In the genomic region with DNA sequence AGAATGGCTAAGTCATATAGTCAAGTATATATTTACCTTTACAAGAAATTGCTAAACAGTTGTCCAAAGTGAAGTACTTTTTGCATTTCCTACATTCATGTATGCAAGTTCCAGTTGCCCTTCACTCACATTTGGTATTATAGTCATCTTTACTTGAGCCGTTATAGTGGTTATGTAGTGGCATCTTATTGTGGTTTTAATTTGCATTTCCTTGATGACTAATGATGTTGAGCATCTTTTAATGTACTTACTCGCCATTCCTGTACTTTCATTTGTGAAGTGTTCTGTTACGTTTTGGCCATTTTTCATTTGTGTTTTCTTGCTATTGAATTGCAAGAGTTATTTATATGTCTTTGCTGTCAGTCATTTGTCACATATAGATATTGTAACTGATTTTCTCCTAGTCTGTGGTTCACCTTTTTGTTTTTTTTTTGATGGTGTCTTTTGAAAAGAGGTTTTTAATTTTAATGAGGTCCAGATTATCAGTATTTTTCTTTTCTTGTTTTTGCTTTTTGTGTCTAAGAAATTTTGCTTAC, we compare ENCODE assay signal across 11 cellular contexts. TPM values are rescaled to one million over a fixed set of nuclear protein-coding genes. Genes with fewer than 3 reads are reported as not detected.
DNase-seq lines count a peak whose midpoint lies in the region; ATAC-seq, FAIRE-seq and TF ChIP-seq lines count a peak whose summit lies in the region.
"Had no signal": no experiment of that assay in that cellular context is flagged by ENCODE, and none has a peak within 500 bp of the region (broad histone marks: within the 10 kb centered on the region; RNA-seq: fewer than 3 reads in every experiment).

No MANE protein-coding gene starts in this region.

- H3K56ac ChIP-seq in IMR-90 (ENCODE audit: extremely low read depth, insufficient read depth, low read length) = no peak overlapping the region

- H4K8ac ChIP-seq in IMR-90 (ENCODE audit: low read depth in 2 of 2, low read length in 2 of 2) = no peak overlapping the region; a peak in 1 of 4 replicates

- no TSS peak for BruUV-seq in IMR-90 (replicated peaks; lab: Mats Ljungman, UMichigan)

- peak overlapping the region; percentile 54 for H3K27ac Mint-ChIP-seq in activated T-helper 1 cell treated with anti-CD3 and anti-CD28 coated beads, Interleukin-12 subunit alpha, Interleukin-12 subunit beta, Interleukin-2, Interleukin-4 antibody, amounts not matched to agents 30 ng/mL and 10 ng/mL and 1 ng/mL, durations not matched to agents 14 hours and 24 hours and 36 hours

- no peak overlapping the region for H3K9ac ChIP-seq in IMR-90 (ENCODE audit: low read depth, low read length)
- no peak overlapping the region for H3K9ac ChIP-seq in keratinocyte (ENCODE audit: control insufficient read depth, extremely low read depth, insufficient read depth, low read length)

- peaks cover 38 to 55% of the 10 kb centered on the region in 2 experiments for H3K79me1 ChIP-seq in IMR-90 (ENCODE audit: low read depth in 1 of 2, low read length in 2 of 2)

- intact Hi-C loops in IMR-90 (cut with micrococcal nuclease) = no loop called here
- intact Hi-C loops in activated T-helper 1 cell treated with anti-CD3 and anti-CD28 coated beads, Interleukin-12 subunit alpha, Interleukin-12 subunit beta, Interleukin-2, Interleukin-4 antibody, amounts not matched to agents 30 ng/mL and 10 ng/mL and 1 ng/mL, durations not matched to agents 14 hours and 24 hours and 36 hours (cut with micrococcal nuclease) = loop anchor here (1.0 to 2.0 kb wide), 4 partner anchors 15 to 309 kb away; a partner anchor contains a TSS
- intact Hi-C loops in body of pancreas (cut with DNase I) = no loop called here

- CTCF ChIA-PET in IMR-90 (lab: Yijun Ruan, JAX) = no interaction called here

- ATAC-seq in IMR-90 (ENCODE audit: low read depth) = no peak; the same call in 1 of the 2 replicates
- no peak for ATAC-seq in body of pancreas
- no peak for ATAC-seq in GM19467 (IDR thresholded peaks at IDR 0.05; ENCODE audit: unreplicated experiment)
- ATAC-seq: naive thymus-derived CD8-positive, alpha-beta T cell had no signal

- in situ Hi-C loops in IMR-90 (cut with MboI; ENCODE audit: low sequenced_read_pairs) = no loop called here

- H4K91ac ChIP-seq in IMR-90 (ENCODE audit: insufficient read depth, low read depth, low read length) = no peak overlapping the region

- dilution Hi-C loops in IMR-90 (cut with HindIII; ENCODE audit: low sequenced_read_pairs, unreplicated experiment) = no loop called here
- dilution Hi-C loops in keratinocyte (cut with MboI; ENCODE audit: extremely low pct_ligation_motif_present, low sequenced_read_pairs) = no loop called here

- TF ChIP-seq POLR2A in IMR-90 (IDR thresholded peaks at IDR 0.05; ENCODE audit: low read depth, low read length) (no peak), body of pancreas (IDR thresholded peaks at IDR 0.05) (no peak)

- TF ChIP-seq CTCF in GM12865 (IDR thresholded peaks at IDR 0.05; ENCODE audit: insufficient read depth, low read depth, low read length, missing control alignments) (no peak), IMR-90 (conservative IDR thresholded peaks at IDR 0.05; ENCODE audit: low read depth, low read length) (no peak), keratinocyte (optimal IDR thresholded peaks at IDR 0.05 in 1 of 3, IDR thresholded peaks at IDR 0.05 in 1 of 3, conservative IDR thresholded peaks at IDR 0.05 in 1 of 3; ENCODE audit: extremely low read depth in 1 of 3, insufficient read depth in 2 of 3, low read length in 3 of 3) (no peak), body of pancreas (IDR thresholded peaks at IDR 0.05) (no peak)

- H2BK120ac ChIP-seq in IMR-90 (ENCODE audit: low read depth, low read length) = no peak overlapping the region

- peaks cover 2% of the 10 kb centered on the region; the same call in 1 of the 2 replicates for H3K4me1 ChIP-seq in IMR-90 (ENCODE audit: control insufficient read depth, insufficient read depth, low read length)
- H3K4me1 ChIP-seq in keratinocyte (ENCODE audit: control insufficient read depth, extremely low read depth, insufficient read depth, low read length) = peaks cover 9% of the 10 kb centered on the region
- H3K4me1 ChIP-seq in body of pancreas = peaks cover 24% of the 10 kb centered on the region

- POLR2A ChIA-PET in IMR-90 (lab: Charles Lee; ENCODE audit: unreplicated experiment) = no interaction called here

- H3K4me1 Mint-ChIP-seq in activated T-helper 1 cell treated with anti-CD3 and anti-CD28 coated beads, Interleukin-12 subunit alpha, Interleukin-12 subunit beta, Interleukin-2, Interleukin-4 antibody, amounts not matched to agents 30 ng/mL and 10 ng/mL and 1 ng/mL, durations not matched to agents 14 hours and 24 hours and 36 hours (ENCODE audit: low read depth) = peaks cover 20% of the 10 kb centered on the region

- peak; percentile 20 for DNase-seq in GM12865 (ENCODE audit: low read depth)
- peak; percentile 50 for DNase-seq in IMR-90
- DNase-seq in activated T-helper 1 cell treated with anti-CD3 and anti-CD28 coated beads, Interleukin-12 subunit alpha, Interleukin-12 subunit beta, Interleukin-2, Interleukin-4 antibody, amounts not matched to agents 30 ng/mL and 10 ng/mL and 1 ng/mL, durations not matched to agents 14 hours and 24 hours and 36 hours (ENCODE audit: low spot score) = no peak
- no peak for DNase-seq in keratinocyte (ENCODE audit: low read depth, low spot score)
- no peak for DNase-seq in SIG-M5 (lab: John Stamatoyannopoulos, UW)
- no peak for DNase-seq in body of pancreas
- no peak for DNase-seq in DMS 273 treated with DMSO at 0.1 percent for 48 hours (lab: John Stamatoyannopoulos, UW)
- DNase-seq: activated CD8-positive, alpha-beta memory T cell treated with anti-CD3 and anti-CD28 coated beads, Interleukin-2, amount 50 U/mL, for 48 hours; naive thymus-derived CD8-positive, alpha-beta T cell; NCI-H226 had no signal

- peak overlapping the region; percentile 32 for H3K4me3 Mint-ChIP-seq in activated T-helper 1 cell treated with anti-CD3 and anti-CD28 coated beads, Interleukin-12 subunit alpha, Interleukin-12 subunit beta, Interleukin-2, Interleukin-4 antibody, amounts not matched to agents 30 ng/mL and 10 ng/mL and 1 ng/mL, durations not matched to agents 14 hours and 24 hours and 36 hours

- H3K36me3 ChIP-seq in IMR-90 (ENCODE audit: control insufficient read depth, insufficient read depth, low read length) = no peaks in the 10 kb centered on the region
- H3K36me3 ChIP-seq in keratinocyte (ENCODE audit: control insufficient read depth in 2 of 2, extremely low read depth in 1 of 2, insufficient read depth in 2 of 2, low read length in 2 of 2) = no peaks in the 10 kb centered on the region
- no peaks in the 10 kb centered on the region for H3K36me3 ChIP-seq in body of pancreas (replicated peaks in 1 of 2; ENCODE audit: insufficient read depth in 1 of 2, low read depth in 2 of 2)

- H3K4me2 ChIP-seq in IMR-90 (ENCODE audit: low read depth, low read length) = peak overlapping the region; percentile 54; the same call in 1 of the 2 replicates
- H3K4me2 ChIP-seq in keratinocyte (ENCODE audit: control insufficient read depth, extremely low read depth, insufficient read depth, low read depth, low read length) = peak overlapping the region; percentile 46

- no peaks in the 10 kb centered on the region for H3K27me3 Mint-ChIP-seq in activated T-helper 1 cell treated with anti-CD3 and anti-CD28 coated beads, Interleukin-12 subunit alpha, Interleukin-12 subunit beta, Interleukin-2, Interleukin-4 antibody, amounts not matched to agents 30 ng/mL and 10 ng/mL and 1 ng/mL, durations not matched to agents 14 hours and 24 hours and 36 hours (ENCODE audit: insufficient read depth)
- H3K27me3 Mint-ChIP-seq: naive thymus-derived CD8-positive, alpha-beta T cell had no signal

- H3K9me3 ChIP-seq in IMR-90 (ENCODE audit: control insufficient read depth, insufficient read depth, low read length) (no peaks in the 10 kb centered on the region), keratinocyte (ENCODE audit: control insufficient read depth, low read depth, low read length) (no peaks in the 10 kb centered on the region), body of pancreas (no peaks in the 10 kb centered on the region)

- H2BK15ac ChIP-seq in IMR-90 (ENCODE audit: low read depth, low read length) = no peak overlapping the region

- H3K27me3 ChIP-seq in IMR-90 (ENCODE audit: control insufficient read depth, insufficient read depth, low read length) = no peaks in the 10 kb centered on the region
- no peaks in the 10 kb centered on the region for H3K27me3 ChIP-seq in keratinocyte (ENCODE audit: control insufficient read depth, extremely low read depth, insufficient read depth, low read length)
- H3K27me3 ChIP-seq in body of pancreas = no peaks in the 10 kb centered on the region

- H3K4me3 ChIP-seq in GM12865 (ENCODE audit: low read depth, low read length) (no peak overlapping the region), IMR-90 (ENCODE audit: insufficient read depth, low read depth, low read length) (no peak overlapping the region), keratinocyte (ENCODE audit: control insufficient read depth in 2 of 3, extremely low read depth in 1 of 3, insufficient read depth in 2 of 3, low read depth in 1 of 3, low read length in 3 of 3) (no peak overlapping the region), body of pancreas (no peak overlapping the region)

- no peak overlapping the region for H2BK5ac ChIP-seq in IMR-90 (ENCODE audit: low read depth, low read length, poor library complexity, severe bottlenecking)

- H2AFZ ChIP-seq in IMR-90 (replicated peaks; ENCODE audit: low read length, poor library complexity) = no peak overlapping the region
- H2AFZ ChIP-seq in keratinocyte (ENCODE audit: control insufficient read depth, low read length) = no peak overlapping the region

- no peak overlapping the region for H2AK9ac ChIP-seq in IMR-90 (replicated peaks; ENCODE audit: low read depth, low read length, poor library complexity)

- no CpG with 5 or more reads among the region's 3 CpGs for WGBS in IMR-90 (ENCODE audit: extremely low coverage in 2 of 2, insufficient read length in 1 of 2), 2 experiments
- 79 to 93% methylated on average over 3 of the region's 3 CpGs for WGBS in body of pancreas, 2 donors

- H3K23ac ChIP-seq in IMR-90 (ENCODE audit: low read depth, low read length) = no peak overlapping the region

- peak; percentile 80 for FAIRE-seq in keratinocyte (lab: Jason Lieb, UNC)

- no peak overlapping the region for H2AK5ac ChIP-seq in IMR-90 (ENCODE audit: low read depth, low read length)

- H4K20me1 ChIP-seq in IMR-90 (ENCODE audit: insufficient read depth, low read length) (peaks cover 11% of the 10 kb centered on the region; the same call in 1 of the 2 replicates), keratinocyte (ENCODE audit: control insufficient read depth, extremely low read depth, insufficient read depth, low read length) (peaks cover 2% of the 10 kb centered on the region)

- H3K9me1 ChIP-seq in IMR-90 (ENCODE audit: insufficient read depth, low read length) (no peaks in the 10 kb centered on the region; the same call in 1 of the 2 replicates), keratinocyte (ENCODE audit: control insufficient read depth, extremely low read depth, insufficient read depth, low read length) (no peaks in the 10 kb centered on the region)

- no peak overlapping the region for H3K14ac ChIP-seq in IMR-90 (replicated peaks; ENCODE audit: low read depth, low read length)

- H3K79me2 ChIP-seq in keratinocyte (ENCODE audit: control insufficient read depth, insufficient read depth, low read length) = peaks cover 34% of the 10 kb centered on the region

- no peak overlapping the region for H3K4ac ChIP-seq in IMR-90 (ENCODE audit: low read depth, low read length)

- no peak for TF ChIP-seq RAD21 in IMR-90 (IDR thresholded peaks at IDR 0.05; ENCODE audit: low read length)

- H2BK20ac ChIP-seq in IMR-90 (ENCODE audit: low read depth, low read length) = no peak overlapping the region

- peaks cover 9% of the 10 kb centered on the region for H3K9me3 Mint-ChIP-seq in activated T-helper 1 cell treated with anti-CD3 and anti-CD28 coated beads, Interleukin-12 subunit alpha, Interleukin-12 subunit beta, Interleukin-2, Interleukin-4 antibody, amounts not matched to agents 30 ng/mL and 10 ng/mL and 1 ng/mL, durations not matched to agents 14 hours and 24 hours and 36 hours

- H4K5ac ChIP-seq in IMR-90 (ENCODE audit: low read depth, low read length) = no peak overlapping the region

- no peak overlapping the region for H3K27ac ChIP-seq in IMR-90 (ENCODE audit: insufficient read depth, low read length)
- no peak overlapping the region for H3K27ac ChIP-seq in keratinocyte (ENCODE audit: control insufficient read depth, insufficient read depth, low read length)
- no peak overlapping the region for H3K27ac ChIP-seq in body of pancreas

- H3K36me3 Mint-ChIP-seq in activated T-helper 1 cell treated with anti-CD3 and anti-CD28 coated beads, Interleukin-12 subunit alpha, Interleukin-12 subunit beta, Interleukin-2, Interleukin-4 antibody, amounts not matched to agents 30 ng/mL and 10 ng/mL and 1 ng/mL, durations not matched to agents 14 hours and 24 hours and 36 hours (ENCODE audit: low read depth) = peaks cover 22% of the 10 kb centered on the region

- H3K18ac ChIP-seq in IMR-90 (ENCODE audit: low read depth, low read length) = no peak overlapping the region

RNA-seq across cellular contexts. Expression of a gene that starts 27.6 kb away (rescaled TPM):
- total RNA-seq in IMR-90 (2012; rRNA removed) (30.5 and 37.5 TPM in 2 replicates), body of pancreas (10 to 100 TPM; 13.8 to 17.4 TPM)
- polyA plus RNA-seq in IMR-90 (2012; rRNA removed) (12.7 and 13.8 TPM in 2 replicates), keratinocyte (23.5 to 44.4 TPM (median 28.2 TPM) in 3 replicates)
- polyA plus RNA-seq in IMR-90 (2012; cell fraction: cytosol; rRNA removed) = 1.9 and 3.3 TPM in 2 replicates
- polyA plus RNA-seq in IMR-90 (2012; cell fraction: nucleus; rRNA removed; ENCODE audit: low replicate concordance) = 0.71 and 6.6 TPM in 2 replicates
- total RNA-seq in activated T-helper 1 cell treated with anti-CD3 and anti-CD28 coated beads, Interleukin-12 subunit alpha, Interleukin-12 subunit beta, Interleukin-2, Interleukin-4 antibody, amounts not matched to agents 30 ng/mL and 10 ng/mL and 1 ng/mL, durations not matched to agents 14 hours and 24 hours and 36 hours = 18.6 and 23.2 TPM in 2 replicates
- 13.7 TPM for polyA plus RNA-seq in keratinocyte (2011; ENCODE audit: low read depth)
- 18.6 and 35.5 TPM in 2 replicates for polyA plus RNA-seq in keratinocyte (2011; cell fraction: cytosol; rRNA removed)
- 34.0 and 42.9 TPM in 2 replicates for polyA plus RNA-seq in keratinocyte (2011; cell fraction: nucleus; rRNA removed)
- polyA plus RNA-seq in keratinocyte (2012; ENCODE audit: low replicate concordance) = 22.1 and 24.0 TPM in 2 replicates
- polyA minus RNA-seq in keratinocyte = 5.1 to 23.7 TPM (median 18.7 TPM) in 3 replicates
- polyA minus RNA-seq in keratinocyte (2011; cell fraction: cytosol; rRNA and poly(A)+ RNA removed) = 25.3 TPM
- 20.8 and 45.2 TPM in 2 replicates for polyA minus RNA-seq in keratinocyte (2011; cell fraction: nucleus; rRNA and poly(A)+ RNA removed)

RNA-seq across cellular contexts. Expression of a gene that starts 27.8 kb away (rescaled TPM):
- total RNA-seq in IMR-90 (2012; rRNA removed) (not detected in 2 replicates), body of pancreas (1 to 10 TPM in 1 of 2 donors, under 1 TPM in 1; 0.78 to 3.0 TPM)
- polyA plus RNA-seq in IMR-90 (2012; rRNA removed) (0.03 TPM in 1 of 2 replicates, not detected in the other), keratinocyte (0.10 to 0.21 TPM (median 0.12 TPM) in 3 replicates)
- not detected in 2 replicates for polyA plus RNA-seq in IMR-90 (2012; cell fraction: cytosol; rRNA removed)
- polyA plus RNA-seq in IMR-90 (2012; cell fraction: nucleus; rRNA removed; ENCODE audit: low replicate concordance) = 0.02 TPM in 1 of 2 replicates, not detected in the other
- 0.24 and 0.57 TPM in 2 replicates for total RNA-seq in activated T-helper 1 cell treated with anti-CD3 and anti-CD28 coated beads, Interleukin-12 subunit alpha, Interleukin-12 subunit beta, Interleukin-2, Interleukin-4 antibody, amounts not matched to agents 30 ng/mL and 10 ng/mL and 1 ng/mL, durations not matched to agents 14 hours and 24 hours and 36 hours
- 0.17 TPM for polyA plus RNA-seq in keratinocyte (2011; ENCODE audit: low read depth)
- 0.06 and 0.13 TPM in 2 replicates for polyA plus RNA-seq in keratinocyte (2011; cell fraction: cytosol; rRNA removed)
- polyA plus RNA-seq in keratinocyte (2011; cell fraction: nucleus; rRNA removed) = 0.23 and 0.27 TPM in 2 replicates
- polyA plus RNA-seq in keratinocyte (2012; ENCODE audit: low replicate concordance) = 0.08 and 0.18 TPM in 2 replicates
- polyA minus RNA-seq in keratinocyte = 0.06 to 0.20 TPM in 2 of 3 replicates, not detected in the other
- polyA minus RNA-seq in keratinocyte (2011; cell fraction: cytosol; rRNA and poly(A)+ RNA removed) = not detected
- 0.39 TPM in 1 of 2 replicates, not detected in the other for polyA minus RNA-seq in keratinocyte (2011; cell fraction: nucleus; rRNA and poly(A)+ RNA removed)

Comparison
In these comparisons a context has a peak if more than half of its experiments do, and no peak if none do; other contexts are left out.
1. DNase-seq: peak in GM12865 (single experiment) and IMR-90 (single experiment); none in activated T-helper 1 cell treated with anti-CD3 and anti-CD28 coated beads, Interleukin-12 subunit alpha, Interleukin-12 subunit beta, Interleukin-2, Interleukin-4 antibody, amounts not matched to agents 30 ng/mL and 10 ng/mL and 1 ng/mL, durations not matched to agents 14 hours and 24 hours and 36 hours (single experiment), keratinocyte (single experiment), SIG-M5 (single experiment), body of pancreas (0 of 4) and DMS 273 treated with DMSO at 0.1 percent for 48 hours (single experiment).